In the genomic region with DNA sequence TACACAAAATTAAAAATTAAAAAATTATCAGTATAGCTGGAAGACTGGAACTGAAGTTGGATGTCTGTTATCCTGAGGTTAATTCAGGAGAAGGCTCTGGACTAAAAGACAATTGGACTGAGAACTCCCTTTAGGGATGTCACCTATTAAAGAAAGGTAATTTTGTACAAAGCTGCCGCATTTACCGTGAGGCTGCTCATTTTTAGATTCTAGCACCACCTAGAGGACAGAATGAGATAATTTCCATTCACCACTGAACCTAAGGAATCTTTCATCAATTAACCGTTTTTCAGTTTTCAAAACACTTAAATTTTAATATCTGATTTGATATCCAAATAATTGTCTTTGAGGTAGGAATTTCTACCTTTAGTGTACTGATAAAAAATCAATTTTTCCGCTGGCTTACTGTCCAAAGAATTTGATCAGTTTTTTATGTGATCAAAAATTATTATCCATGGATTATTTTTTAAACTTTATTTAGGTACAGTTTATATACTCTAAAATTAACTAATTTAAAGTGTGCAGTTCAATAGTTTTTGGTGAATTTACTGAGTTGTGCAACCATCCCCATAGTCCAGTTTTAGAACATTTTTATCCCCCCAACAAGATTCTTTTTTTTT, we compare ENCODE assay signal across 8 cellular contexts.
A peak's percentile ranks its signal among the peaks of the same experiment; 100 is the strongest.
DNase-seq lines count a peak whose midpoint lies in the region; ATAC-seq, FAIRE-seq and TF ChIP-seq lines count a peak whose summit lies in the region.

No MANE protein-coding gene starts in this region.

- H3K4me3 ChIP-seq in foreskin fibroblast (ENCODE audit: low read depth in 1 of 2, low read length in 2 of 2) = no peak overlapping the region

- peak; percentile 58 for FAIRE-seq in TTC549 (lab: Jason Lieb, UNC)

- TF ChIP-seq CTCF in foreskin fibroblast (IDR thresholded peaks at IDR 0.05; ENCODE audit: low read depth, low read length) = peak; percentile 40

- DNase-seq in AML-193 (lab: John Stamatoyannopoulos, UW) = peak; percentile 51 to 65
- DNase-seq in NCI-H146 (lab: John Stamatoyannopoulos, UW) = peak; percentile 45
- peak; percentile 16 to 68 for DNase-seq in foreskin fibroblast
- peak; percentile 43 for DNase-seq in retina
- no peak for DNase-seq in activated naive CD4-positive, alpha-beta T cell (lab: John Stamatoyannopoulos, UW)

- ATAC-seq in GM18511 (IDR thresholded peaks at IDR 0.05; ENCODE audit: unreplicated experiment) = peak; percentile 59
- no peak for ATAC-seq in HG03039 (IDR thresholded peaks at IDR 0.05; ENCODE audit: unreplicated experiment)

Comparison
In these comparisons a context has a peak if more than half of its experiments do, and no peak if none do; other contexts are left out.
1. DNase-seq: peak in AML-193 (2 of 2), NCI-H146 (single experiment), foreskin fibroblast (2 of 2) and retina (single experiment); none in activated naive CD4-positive, alpha-beta T cell (0 of 4).